In the genomic region with DNA sequence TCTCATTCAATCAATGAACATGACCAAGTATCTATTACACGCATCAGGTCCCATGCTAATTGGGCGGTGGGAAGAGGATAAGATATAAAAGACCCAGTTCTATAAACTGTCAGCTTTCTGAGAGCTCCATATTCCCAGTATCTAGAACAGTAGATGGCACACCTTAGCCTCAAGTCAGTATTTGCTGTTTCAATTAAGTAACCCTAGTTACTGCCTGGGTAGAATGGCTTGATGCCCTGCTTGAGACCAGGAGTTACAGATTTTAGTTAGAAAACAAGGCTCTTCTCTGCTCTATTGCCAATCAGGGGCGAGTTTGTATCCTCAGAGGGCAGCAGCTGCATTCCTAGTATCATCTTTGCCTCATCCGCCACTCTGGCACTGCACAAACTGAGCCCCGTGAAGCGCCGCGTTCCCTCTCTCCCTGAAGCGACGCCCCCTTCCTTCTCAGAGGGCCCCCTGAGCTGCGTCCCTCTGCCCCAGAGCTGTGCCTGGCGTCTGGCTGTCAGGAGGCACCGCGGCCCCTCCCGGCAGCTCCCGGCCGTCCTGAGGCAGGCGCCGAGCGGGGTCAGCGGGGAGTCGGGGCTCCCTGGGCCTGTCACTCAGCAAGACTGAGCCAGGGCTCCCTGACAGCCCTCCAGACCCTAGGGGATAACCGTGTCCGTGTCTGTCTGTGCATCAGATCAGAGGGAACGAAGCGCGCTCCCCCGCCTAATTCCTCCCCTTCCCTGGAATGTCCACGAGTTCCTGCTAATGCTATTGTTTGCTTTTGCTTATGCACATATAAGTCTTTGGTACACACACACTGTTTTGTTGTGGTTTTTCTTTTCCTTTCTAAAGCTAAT, we compare ENCODE assay signal across 8 cellular contexts.
A peak's percentile ranks its signal among the peaks of the same experiment; 100 is the strongest.
DNase-seq lines count a peak whose midpoint lies in the region; ATAC-seq and TF ChIP-seq lines count a peak whose summit lies in the region.

No MANE protein-coding gene starts in this region.

- H3K4me2 ChIP-seq in SK-N-SH: peak overlapping the region; percentile 95

- BruUV-seq in Calu3 (replicated peaks; lab: Mats Ljungman, UMichigan): no TSS peak

- H3K27ac Mint-ChIP-seq in Calu3 (ENCODE audit: unreplicated experiment): no peak overlapping the region

- H3K9me2 ChIP-seq in SK-N-SH: no peaks in the 10 kb centered on the region

- POLR2A ChIA-PET in SK-N-SH (lab: Yijun Ruan, JAX): no interaction called here

- H3K4me3 Mint-ChIP-seq in Calu3 (ENCODE audit: low read depth, unreplicated experiment): peak overlapping the region; percentile 67

- no peaks in the 10 kb centered on the region for H3K79me2 ChIP-seq in SK-N-SH (ENCODE audit: insufficient read depth)

- peak overlapping the region in 1 of 2 experiments; percentile 76; a peak in 2 of 4 replicates for H3K27ac ChIP-seq in SK-N-SH (ENCODE audit: low read depth in 2 of 2, low read length in 1 of 2)
- no peak overlapping the region for H3K27ac ChIP-seq in cardiac muscle cell

- intact Hi-C loops in Calu3 (cut with micrococcal nuclease; ENCODE audit: unreplicated experiment): no loop called here

- peak overlapping the region; percentile 48 for H3K9ac ChIP-seq in SK-N-SH

- no peaks in the 10 kb centered on the region for H3K27me3 Mint-ChIP-seq in Calu3 (ENCODE audit: unreplicated experiment)

- TF ChIP-seq CTCF in Calu3 (IDR thresholded peaks at IDR 0.05; ENCODE audit: unreplicated experiment) (no peak), SK-N-SH (IDR thresholded peaks at IDR 0.05) (no peak), cardiac muscle cell (IDR thresholded peaks at IDR 0.05; ENCODE audit: low read depth, low read length) (no peak)

- H3K36me3 Mint-ChIP-seq in Calu3 (ENCODE audit: insufficient read depth, unreplicated experiment): no peaks in the 10 kb centered on the region

- peaks cover 3 to 18% of the 10 kb centered on the region in 2 experiments; a peak in 3 of 4 replicates for H3K4me1 ChIP-seq in SK-N-SH (ENCODE audit: control insufficient read depth in 1 of 2, insufficient read depth in 2 of 2, low read depth in 1 of 2, low read length in 1 of 2)
- H3K4me1 ChIP-seq in cardiac muscle cell (ENCODE audit: low read depth): peaks cover 10% of the 10 kb centered on the region

- H3F3A ChIP-seq in SK-N-SH (replicated peaks; ENCODE audit: insufficient read depth): no peaks in the 10 kb centered on the region

- TF ChIP-seq EP300 in SK-N-SH (IDR thresholded peaks at IDR 0.05; ENCODE audit: borderline replicate concordance in 1 of 2, low read depth in 1 of 2, low read length in 1 of 2): no peak

- CTCF ChIA-PET in Calu3 (lab: Charles Lee) (interaction anchor here (1.0 to 1.4 kb wide), 5 partner anchors 61 to 433 kb away, joined by 3 to 6 read pairs (median 3); no protein-coding TSS in a partner anchor), SK-N-SH (lab: Yijun Ruan, JAX) (interaction anchor here (0.6 to 1.7 kb wide), 7 partner anchors 20 to 709 kb away, joined by 3 to 10 read pairs (median 3); no protein-coding TSS in a partner anchor)

- H3K4me1 Mint-ChIP-seq in Calu3 (ENCODE audit: low read depth, unreplicated experiment): no peaks in the 10 kb centered on the region

- no peaks in the 10 kb centered on the region for H4K20me1 ChIP-seq in SK-N-SH (ENCODE audit: insufficient read depth)

- H3K27me3 ChIP-seq in SK-N-SH (ENCODE audit: insufficient read depth): no peaks in the 10 kb centered on the region
- no peaks in the 10 kb centered on the region for H3K27me3 ChIP-seq in cardiac muscle cell

- no peak for ATAC-seq in GM18867 (IDR thresholded peaks at IDR 0.05; ENCODE audit: unreplicated experiment)

- DNase-seq in Calu3 (peak; percentile 23), SK-N-SH (peak; percentile 78), cardiac muscle cell (ENCODE audit: low read depth in 1 of 2, low spot score in 1 of 2) (peak; percentile 62 to 73), pons (ENCODE audit: low spot score) (peak; percentile 7), amniotic stem cell (lab: John Stamatoyannopoulos, UW) (no peak), SIG-M5 (lab: John Stamatoyannopoulos, UW) (no peak), NCI-H2171 (lab: John Stamatoyannopoulos, UW) (no peak)

- H3K4me3 ChIP-seq in SK-N-SH (ENCODE audit: low read depth in 2 of 2, low read length in 1 of 2) (peak overlapping the region; percentile 57 to 65), cardiac muscle cell (peak overlapping the region; percentile 26)

- no peaks in the 10 kb centered on the region for H3K9me3 Mint-ChIP-seq in Calu3 (ENCODE audit: low read depth, unreplicated experiment)

- H2AFZ ChIP-seq in SK-N-SH (ENCODE audit: low read depth): peak overlapping the region; percentile 92

- H3K36me3 ChIP-seq in SK-N-SH (replicated peaks in 1 of 2; ENCODE audit: control insufficient read depth in 1 of 2, insufficient read depth in 2 of 2, low read length in 1 of 2) (no peaks in the 10 kb centered on the region), cardiac muscle cell (no peaks in the 10 kb centered on the region)

- H3K9me3 ChIP-seq in SK-N-SH: no peaks in the 10 kb centered on the region
- H3K9me3 ChIP-seq in cardiac muscle cell (ENCODE audit: low read depth): no peaks in the 10 kb centered on the region

- TF ChIP-seq RAD21 in SK-N-SH (IDR thresholded peaks at IDR 0.05; ENCODE audit: low read length): peak; percentile 24

- WGBS in SK-N-SH (ENCODE audit: low lambda C conversion rate): 18% methylated on average over 16 of the region's 29 CpGs

TF ChIP-seq in SK-N-SH, 30 proteins besides CTCF, POLR2A, EP300 and RAD21:
- TF ChIP-seq, protein P1, sequence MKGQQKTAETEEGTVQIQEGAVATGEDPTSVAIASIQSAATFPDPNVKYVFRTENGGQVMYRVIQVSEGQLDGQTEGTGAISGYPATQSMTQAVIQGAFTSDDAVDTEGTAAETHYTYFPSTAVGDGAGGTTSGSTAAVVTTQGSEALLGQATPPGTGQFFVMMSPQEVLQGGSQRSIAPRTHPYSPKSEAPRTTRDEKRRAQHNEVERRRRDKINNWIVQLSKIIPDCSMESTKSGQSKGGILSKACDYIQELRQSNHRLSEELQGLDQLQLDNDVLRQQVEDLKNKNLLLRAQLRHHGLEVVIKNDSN (IDR thresholded peaks at IDR 0.05; ENCODE audit: borderline replicate concordance, low read depth): no peak
- TF ChIP-seq TEAD4 (IDR thresholded peaks at IDR 0.05; ENCODE audit: borderline replicate concordance, insufficient read depth) (no peak), MXI1 (IDR thresholded peaks at IDR 0.05; ENCODE audit: low read depth, low read length) (peak; percentile 18; the same call in 1 of the 2 replicates)
- TF ChIP-seq, protein P2, sequence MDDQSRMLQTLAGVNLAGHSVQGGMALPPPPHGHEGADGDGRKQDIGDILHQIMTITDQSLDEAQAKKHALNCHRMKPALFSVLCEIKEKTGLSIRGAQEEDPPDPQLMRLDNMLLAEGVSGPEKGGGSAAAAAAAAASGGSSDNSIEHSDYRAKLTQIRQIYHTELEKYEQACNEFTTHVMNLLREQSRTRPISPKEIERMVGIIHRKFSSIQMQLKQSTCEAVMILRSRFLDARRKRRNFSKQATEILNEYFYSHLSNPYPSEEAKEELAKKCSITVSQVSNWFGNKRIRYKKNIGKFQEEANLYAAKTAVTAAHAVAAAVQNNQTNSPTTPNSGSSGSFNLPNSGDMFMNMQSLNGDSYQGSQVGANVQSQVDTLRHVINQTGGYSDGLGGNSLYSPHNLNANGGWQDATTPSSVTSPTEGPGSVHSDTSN (IDR thresholded peaks at IDR 0.05): peak; percentile 15; the same call in 1 of the 2 replicates
- TF ChIP-seq, protein P3, sequence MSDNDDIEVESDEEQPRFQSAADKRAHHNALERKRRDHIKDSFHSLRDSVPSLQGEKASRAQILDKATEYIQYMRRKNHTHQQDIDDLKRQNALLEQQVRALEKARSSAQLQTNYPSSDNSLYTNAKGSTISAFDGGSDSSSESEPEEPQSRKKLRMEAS (IDR thresholded peaks at IDR 0.05; ENCODE audit: low read depth): no peak

Comparison
In these comparisons a context has a peak if more than half of its experiments do, and no peak if none do; other contexts are left out.
1. DNase-seq: peak in Calu3 (single experiment), SK-N-SH (single experiment), cardiac muscle cell (2 of 2) and pons (single experiment); none in amniotic stem cell (single experiment), SIG-M5 (single experiment) and NCI-H2171 (single experiment).